Comparison of ENCODE assay signal across 9 cellular contexts in the genomic region with DNA sequence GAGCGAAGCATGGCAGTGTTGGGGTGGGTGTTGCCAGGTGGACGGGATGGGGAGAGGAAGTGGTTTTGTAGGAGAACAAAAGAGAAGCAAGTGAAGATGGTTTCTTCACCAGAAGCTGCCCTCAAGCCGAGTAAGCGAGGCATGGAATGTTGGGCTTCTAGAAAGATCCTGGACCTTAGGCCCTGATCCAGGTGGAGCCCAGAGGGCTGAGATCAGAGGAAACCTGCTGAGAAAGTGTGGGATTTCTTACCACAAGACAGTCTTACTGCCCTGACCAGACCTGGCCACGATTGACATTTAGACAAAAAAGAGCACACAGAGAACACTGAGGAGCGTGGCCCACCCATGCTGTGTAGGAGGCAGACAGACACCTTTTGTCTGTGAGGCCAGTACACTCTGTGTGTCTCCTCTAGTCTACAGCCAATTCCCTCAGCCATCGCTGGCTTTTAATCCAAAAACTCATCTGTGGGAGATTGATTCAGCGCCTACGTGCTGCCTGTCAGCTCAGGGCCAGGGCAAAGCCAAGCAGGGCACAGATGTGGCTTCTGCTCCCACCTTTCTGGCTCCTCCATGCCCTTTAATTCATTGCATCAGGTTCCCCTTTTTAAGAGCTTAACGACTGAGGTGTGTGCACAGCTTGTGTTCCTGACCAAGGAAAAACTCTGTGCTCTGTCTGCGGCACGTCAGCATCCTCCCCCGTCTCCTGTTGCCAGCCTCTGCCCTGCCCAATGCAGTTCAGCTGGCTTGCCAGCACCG.
DNase-seq lines count a peak whose midpoint lies in the region; ATAC-seq and TF ChIP-seq lines count a peak whose summit lies in the region.
"Had no signal": no experiment of that assay in that cellular context is flagged by ENCODE, and none has a peak within 500 bp of the region (broad histone marks: within the 10 kb centered on the region; RNA-seq: fewer than 3 reads in every experiment).

No MANE protein-coding gene starts in this region.

- H3K36me3 Mint-ChIP-seq in activated B cell treated with CpG ODN at 0.5 μM for 24 hours (ENCODE audit: low read depth) = no peaks in the 10 kb centered on the region
- peaks cover 50% of the 10 kb centered on the region for H3K36me3 Mint-ChIP-seq in activated naive CD8-positive, alpha-beta T cell treated with anti-CD3 and anti-CD28 coated beads for 36 hours
- no peaks in the 10 kb centered on the region for H3K36me3 Mint-ChIP-seq in stimulated activated memory B cell treated with anti-CD40 and anti-IgM and Interleukin-4, amounts not matched to agents 10 μg/mL and 1 μg/mL and 100 μg/mL, for 72 hours

- H3K4me1 Mint-ChIP-seq in activated B cell treated with CpG ODN at 0.5 μM for 24 hours = peaks cover 26% of the 10 kb centered on the region
- peaks cover 73% of the 10 kb centered on the region for H3K4me1 Mint-ChIP-seq in activated naive CD8-positive, alpha-beta T cell treated with anti-CD3 and anti-CD28 coated beads for 36 hours
- peaks cover 63% of the 10 kb centered on the region for H3K4me1 Mint-ChIP-seq in stimulated activated memory B cell treated with anti-CD40 and anti-IgM and Interleukin-4, amounts not matched to agents 10 μg/mL and 1 μg/mL and 100 μg/mL, for 72 hours

- H3K27me3 Mint-ChIP-seq in activated B cell treated with CpG ODN at 0.5 μM for 24 hours = no peaks in the 10 kb centered on the region
- H3K27me3 Mint-ChIP-seq in activated naive CD8-positive, alpha-beta T cell treated with anti-CD3 and anti-CD28 coated beads for 36 hours = no peaks in the 10 kb centered on the region
- no peaks in the 10 kb centered on the region for H3K27me3 Mint-ChIP-seq in stimulated activated memory B cell treated with anti-CD40 and anti-IgM and Interleukin-4, amounts not matched to agents 10 μg/mL and 1 μg/mL and 100 μg/mL, for 72 hours

- POLR2A ChIA-PET in activated B cell treated with CpG ODN at 0.5 μM for 24 hours (lab: Charles Lee) = interaction anchor here (1.5 to 2.2 kb wide), 3 partner anchors 11 to 18 kb away, joined by 3 to 7 read pairs (median 7); no protein-coding TSS in a partner anchor

- ATAC-seq in activated B cell treated with CpG ODN at 0.5 μM for 24 hours (ENCODE audit: low read depth) (no peak), GM18907 (IDR thresholded peaks at IDR 0.05; ENCODE audit: unreplicated experiment) (no peak)
- no peak for ATAC-seq in stimulated activated memory B cell treated with anti-CD40 and anti-IgM and Interleukin-4, amounts not matched to agents 10 μg/mL and 1 μg/mL and 100 μg/mL, for 72 hours

- peak; percentile 41 for DNase-seq in activated naive CD4-positive, alpha-beta T cell treated with Interleukin-2 at 50 U/mL for 16 hours
- DNase-seq in activated naive CD4-positive, alpha-beta T cell (lab: John Stamatoyannopoulos, UW) = no peak
- DNase-seq in activated B cell treated with CpG ODN at 0.5 μM for 24 hours (no peak), G401 (ENCODE audit: low spot score) (no peak), amygdala (lab: John Stamatoyannopoulos, UW) (no peak)
- DNase-seq in activated naive CD8-positive, alpha-beta T cell treated with anti-CD3 and anti-CD28 coated beads for 36 hours = peak; percentile 40
- DNase-seq: SIG-M5 had no signal

- no peak for TF ChIP-seq CTCF in activated B cell treated with CpG ODN at 0.5 μM for 24 hours (IDR thresholded peaks at IDR 0.05)

- CTCF ChIA-PET in activated B cell treated with CpG ODN at 0.5 μM for 24 hours (lab: Charles Lee) = no interaction called here

- no peak overlapping the region for H3K4me3 Mint-ChIP-seq in activated B cell treated with CpG ODN at 0.5 μM for 24 hours
- H3K4me3 Mint-ChIP-seq in activated naive CD8-positive, alpha-beta T cell treated with anti-CD3 and anti-CD28 coated beads for 36 hours = peak overlapping the region; percentile 80
- H3K4me3 Mint-ChIP-seq in stimulated activated memory B cell treated with anti-CD40 and anti-IgM and Interleukin-4, amounts not matched to agents 10 μg/mL and 1 μg/mL and 100 μg/mL, for 72 hours = no peak overlapping the region

- in situ Hi-C loops in G401 (cut with HindIII; ENCODE audit: low sequenced_read_pairs) = no loop called here

- H3K27ac Mint-ChIP-seq in activated B cell treated with CpG ODN at 0.5 μM for 24 hours = peak overlapping the region; percentile 57
- H3K27ac Mint-ChIP-seq in activated naive CD8-positive, alpha-beta T cell treated with anti-CD3 and anti-CD28 coated beads for 36 hours = peak overlapping the region; percentile 98
- peak overlapping the region; percentile 73 for H3K27ac Mint-ChIP-seq in stimulated activated memory B cell treated with anti-CD40 and anti-IgM and Interleukin-4, amounts not matched to agents 10 μg/mL and 1 μg/mL and 100 μg/mL, for 72 hours

- no peaks in the 10 kb centered on the region for H3K9me3 Mint-ChIP-seq in activated B cell treated with CpG ODN at 0.5 μM for 24 hours
- peaks cover 14% of the 10 kb centered on the region for H3K9me3 Mint-ChIP-seq in activated naive CD8-positive, alpha-beta T cell treated with anti-CD3 and anti-CD28 coated beads for 36 hours
- no peaks in the 10 kb centered on the region for H3K9me3 Mint-ChIP-seq in stimulated activated memory B cell treated with anti-CD40 and anti-IgM and Interleukin-4, amounts not matched to agents 10 μg/mL and 1 μg/mL and 100 μg/mL, for 72 hours

- intact Hi-C loops in activated B cell treated with CpG ODN at 0.5 μM for 24 hours (cut with micrococcal nuclease) = no loop called here

Comparison
In these comparisons a context has a peak if more than half of its experiments do, and no peak if none do; other contexts are left out.
1. DNase-seq: peak in activated naive CD4-positive, alpha-beta T cell treated with Interleukin-2 at 50 U/mL for 16 hours (single experiment) and activated naive CD8-positive, alpha-beta T cell treated with anti-CD3 and anti-CD28 coated beads for 36 hours (single experiment); none in activated naive CD4-positive, alpha-beta T cell (0 of 4), activated B cell treated with CpG ODN at 0.5 μM for 24 hours (single experiment), G401 (single experiment) and amygdala (0 of 56).
2. Peak in every context shown above with its lines, with median percentiles within 50 percentile points of each other: H3K27ac Mint-ChIP-seq.